In the genomic region with DNA sequence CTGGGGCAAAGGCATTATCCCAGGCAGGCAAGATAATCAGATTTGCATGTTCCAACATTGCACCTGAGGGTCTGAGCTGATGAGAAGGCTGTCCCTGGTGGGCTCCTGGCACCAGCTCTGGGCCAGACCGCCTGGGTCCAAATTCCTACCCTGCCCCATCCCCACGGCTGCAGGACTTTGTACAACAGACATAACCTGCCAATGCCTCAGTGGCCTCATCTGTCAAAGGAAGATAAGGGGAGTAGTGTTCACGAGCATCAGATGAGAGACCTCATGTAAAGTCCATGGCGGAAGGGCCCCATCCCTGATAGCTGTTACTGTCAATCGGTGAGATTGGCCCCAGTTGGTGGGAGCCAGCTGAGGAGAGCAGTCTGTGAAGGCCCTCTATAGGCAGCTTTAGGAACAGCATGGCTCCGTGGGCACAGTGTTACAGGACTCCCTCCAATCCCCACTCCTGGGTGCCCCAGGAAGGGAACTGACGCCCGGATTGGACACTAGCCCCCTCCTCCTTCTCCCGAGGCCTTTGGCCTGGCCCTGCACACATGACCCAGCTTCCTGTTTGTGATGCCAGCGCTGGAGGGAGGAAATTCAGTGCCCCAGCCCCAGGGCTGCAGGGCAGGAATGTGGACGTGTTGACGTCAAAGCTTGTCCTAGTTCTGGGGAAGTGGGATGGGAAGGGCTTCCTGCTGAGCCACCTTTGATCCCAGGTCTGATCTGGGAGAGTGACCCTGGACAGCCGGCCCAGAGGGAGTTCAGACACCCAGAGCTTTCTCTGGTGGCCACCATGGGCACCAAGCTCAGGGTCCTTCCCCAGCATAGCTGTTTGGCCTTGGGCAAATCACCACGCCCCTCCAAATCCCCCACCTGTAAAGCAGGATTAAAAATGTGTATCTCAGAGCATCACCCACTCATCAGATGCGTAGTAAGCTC, we compare ENCODE assay signal across 8 cellular contexts. TPM values are rescaled to one million over a fixed set of nuclear protein-coding genes. Genes with fewer than 3 reads are reported as not detected.
DNase-seq lines count a peak whose midpoint lies in the region; ATAC-seq and TF ChIP-seq lines count a peak whose summit lies in the region.

No MANE protein-coding gene starts in this region.

- TF ChIP-seq EP300 in suprapubic skin (IDR thresholded peaks at IDR 0.05): no peak

- 80% methylated on average over 2 of the region's 15 CpGs for WGBS in suprapubic skin

- TF ChIP-seq CTCF in foreskin keratinocyte (conservative IDR thresholded peaks at IDR 0.05): peak; percentile 75
- peak in 1 of 3 donors; percentile 15 for TF ChIP-seq CTCF in omental fat pad (IDR thresholded peaks at IDR 0.05)
- peak; percentile 78 to 91 for TF ChIP-seq CTCF in suprapubic skin (IDR thresholded peaks at IDR 0.05)

- H3K9ac ChIP-seq in BLaER1: no peak overlapping the region

- H3K4me1 ChIP-seq in BLaER1 (peaks cover 66% of the 10 kb centered on the region), foreskin keratinocyte (no peaks in the 10 kb centered on the region), suprapubic skin (peaks cover 43% of the 10 kb centered on the region)

- ATAC-seq in GM19035 (IDR thresholded peaks at IDR 0.05; ENCODE audit: unreplicated experiment) (peak; percentile 72), foreskin keratinocyte (peak; percentile 75), omental fat pad (ENCODE audit: low FRiP score) (peak; percentile 72)

- peak; percentile 74 for DNase-seq in HK-2 (ENCODE audit: unreplicated experiment)
- peak; percentile 78 for DNase-seq in RPMI8226
- peak; percentile 46 for DNase-seq in activated effector memory CD4-positive, alpha-beta T cell treated with Interleukin-2 at 50 U/mL for 16 hours
- peak in 1 of 2 donors; percentile 68 for DNase-seq in foreskin keratinocyte
- DNase-seq in omental fat pad (ENCODE audit: low spot score): peak; percentile 76
- peak; percentile 91 to 94 for DNase-seq in suprapubic skin (ENCODE audit: low spot score in 2 of 2)

- no peaks in the 10 kb centered on the region for H3K9me3 ChIP-seq in BLaER1
- H3K9me3 ChIP-seq in suprapubic skin: no peaks in the 10 kb centered on the region

- H3K27me3 ChIP-seq in BLaER1: no peaks in the 10 kb centered on the region
- no peaks in the 10 kb centered on the region for H3K27me3 ChIP-seq in foreskin keratinocyte
- no peaks in the 10 kb centered on the region for H3K27me3 ChIP-seq in suprapubic skin

- H4K20me1 ChIP-seq in BLaER1: no peaks in the 10 kb centered on the region

- TF ChIP-seq POLR2A in suprapubic skin (IDR thresholded peaks at IDR 0.05): no peak

- H3K36me3 ChIP-seq in BLaER1 (no peaks in the 10 kb centered on the region), suprapubic skin (no peaks in the 10 kb centered on the region)

- peak overlapping the region; percentile 51 for H3K4me2 ChIP-seq in BLaER1

- H3K4me3 ChIP-seq in BLaER1 (no peak overlapping the region), suprapubic skin (no peak overlapping the region)

- H3K27ac ChIP-seq in BLaER1: no peak overlapping the region
- H3K27ac ChIP-seq in foreskin keratinocyte: peak overlapping the region; percentile 21
- peak overlapping the region; percentile 78 for H3K27ac ChIP-seq in suprapubic skin

RNA-seq across cellular contexts. Expression of a gene that starts 56.2 kb away (rescaled TPM):
- 10.2 and 14.2 TPM in 2 replicates for total RNA-seq in foreskin keratinocyte
- polyA plus RNA-seq in foreskin keratinocyte: 6.2 and 10.7 TPM in 2 replicates
- 1,000 to 10,000 TPM; 1,645 to 2,968 (median 1,824) TPM for total RNA-seq in omental fat pad
- total RNA-seq in suprapubic skin: 1,000 to 10,000 TPM; 1,246 to 2,948 (median 1,762) TPM

Comparison
In these comparisons a context has a peak if more than half of its experiments do, and no peak if none do; other contexts are left out.
1. RNA of a gene that starts 56.2 kb away (total RNA-seq): 1,645 to 2,968 TPM in omental fat pad and 1,246 to 2,948 TPM in suprapubic skin; 10.2 to 14.2 TPM in foreskin keratinocyte; every median in the first group is over 10 times any median in the second.
2. Peak in every context shown above with its lines, with median percentiles within 50 percentile points of each other: ATAC-seq.